In the genomic region with DNA sequence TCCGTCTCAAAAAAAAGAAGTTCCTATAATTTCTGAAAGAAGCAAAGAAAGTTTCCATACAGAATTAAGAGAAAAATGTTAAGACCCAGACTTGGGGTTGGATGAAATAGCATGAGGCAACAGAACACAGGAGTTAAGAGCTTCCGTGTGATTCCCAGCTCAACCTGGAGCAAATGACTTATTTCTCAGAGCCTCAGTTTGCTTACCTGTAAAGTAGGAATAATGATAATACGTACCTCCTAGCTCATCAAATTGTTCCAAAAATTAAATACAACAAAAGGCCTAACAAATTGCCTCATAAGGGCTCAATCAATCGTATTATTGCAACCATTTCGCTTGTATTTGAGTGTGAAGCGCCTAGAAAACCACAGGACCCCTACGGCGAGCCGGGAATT, we compare ENCODE assay signal across 8 cellular contexts. TPM values are rescaled to one million over a fixed set of nuclear protein-coding genes. Genes with fewer than 3 reads are reported as not detected.
DNase-seq lines count a peak whose midpoint lies in the region; ATAC-seq and TF ChIP-seq lines count a peak whose summit lies in the region.

No MANE protein-coding gene starts in this region.

- H3K9me3 Mint-ChIP-seq in activated T-cell treated with anti-CD3 and anti-CD28 coated beads, Interleukin-2, amount 50 U/mL, for 24 hours, result no peaks in the 10 kb centered on the region

- DNase-seq in activated T-cell treated with anti-CD3 and anti-CD28 coated beads, Interleukin-2, amount 50 U/mL, for 24 hours, result no peak
- DNase-seq in activated T-cell treated with anti-CD3 and anti-CD28 coated beads, Interleukin-2, amount 50 U/mL, for 1 hour, result no peak
- DNase-seq in astrocyte of the cerebellum (ENCODE audit: low read depth), result no peak
- no peak for DNase-seq in right lobe of liver
- DNase-seq in thyroid gland, result no peak
- no peak for DNase-seq in NCI-H446 treated with DMSO at 0.1 percent for 48 hours (lab: John Stamatoyannopoulos, UW)

- peak overlapping the region; percentile 94 for H3K27ac Mint-ChIP-seq in activated T-cell treated with anti-CD3 and anti-CD28 coated beads, Interleukin-2, amount 50 U/mL, for 24 hours

- H3K27me3 ChIP-seq in right lobe of liver (no peaks in the 10 kb centered on the region), thyroid gland (no peaks in the 10 kb centered on the region)

- TF ChIP-seq POLR2A in right lobe of liver (IDR thresholded peaks at IDR 0.05) (no peak), thyroid gland (IDR thresholded peaks at IDR 0.05) (no peak)

- no peaks in the 10 kb centered on the region for H3K9me3 ChIP-seq in right lobe of liver
- H3K9me3 ChIP-seq in thyroid gland, result no peaks in the 10 kb centered on the region

- in situ Hi-C loops in astrocyte of the cerebellum (cut with HindIII; ENCODE audit: low sequenced_read_pairs), result no loop called here

- H3K4me3 Mint-ChIP-seq in activated T-cell treated with anti-CD3 and anti-CD28 coated beads, Interleukin-2, amount 50 U/mL, for 24 hours, result peak overlapping the region; percentile 95

- H3K27ac ChIP-seq in right lobe of liver (peak overlapping the region; percentile 64 to 76 (median 67)), thyroid gland (peak overlapping the region; percentile 81 to 98 (median 86))

- ATAC-seq in right lobe of liver, result no peak
- no peak for ATAC-seq in HG02970 (IDR thresholded peaks at IDR 0.05; ENCODE audit: low FRiP score, unreplicated experiment)
- ATAC-seq in GM21529 (IDR thresholded peaks at IDR 0.05; ENCODE audit: unreplicated experiment), result no peak

- intact Hi-C loops in right lobe of liver (cut with DNase I), result no loop called here
- intact Hi-C loops in thyroid gland (cut with DNase I), result no loop called here

- peak overlapping the region; percentile 81 for H3K4me3 ChIP-seq in astrocyte of the cerebellum (ENCODE audit: low read depth, low read length)
- peak overlapping the region; percentile 89 to 97 (median 94) for H3K4me3 ChIP-seq in right lobe of liver
- peak overlapping the region; percentile 47 to 97 (median 82) for H3K4me3 ChIP-seq in thyroid gland (replicated peaks in 1 of 3)

- H3K4me1 ChIP-seq in right lobe of liver, result peaks cover 0 to 17% (median 6%) of the 10 kb centered on the region in 4 donors
- H3K4me1 ChIP-seq in thyroid gland, result peaks cover 48 to 58% of the 10 kb centered on the region in 2 donors

- H3K36me3 ChIP-seq in right lobe of liver, result no peaks in the 10 kb centered on the region
- H3K36me3 ChIP-seq in thyroid gland, result no peaks in the 10 kb centered on the region

- 5% methylated on average over 9 of the region's 9 CpGs for WGBS in right lobe of liver (ENCODE audit: insufficient coverage, low coverage, low lambda C conversion rate, missing lambda C conversion rate)
- WGBS in thyroid gland, 2 donors, result 14 to 17% methylated on average over 9 of the region's 9 CpGs

- TF ChIP-seq CTCF in astrocyte of the cerebellum (IDR thresholded peaks at IDR 0.05; ENCODE audit: low read depth, low read length, missing control alignments), result no peak
- TF ChIP-seq CTCF in right lobe of liver (IDR thresholded peaks at IDR 0.05), result no peak
- no peak for TF ChIP-seq CTCF in thyroid gland (IDR thresholded peaks at IDR 0.05)

- H3K36me3 Mint-ChIP-seq in activated T-cell treated with anti-CD3 and anti-CD28 coated beads, Interleukin-2, amount 50 U/mL, for 24 hours (ENCODE audit: low read depth), result peaks cover 27% of the 10 kb centered on the region

- no peaks in the 10 kb centered on the region for H3K27me3 Mint-ChIP-seq in activated T-cell treated with anti-CD3 and anti-CD28 coated beads, Interleukin-2, amount 50 U/mL, for 24 hours

- peaks cover 38% of the 10 kb centered on the region for H3K4me1 Mint-ChIP-seq in activated T-cell treated with anti-CD3 and anti-CD28 coated beads, Interleukin-2, amount 50 U/mL, for 24 hours (ENCODE audit: low read depth)

RNA-seq across cellular contexts. Expression of gene GPR107, which starts 0.6 kb away (rescaled TPM):
- total RNA-seq in right lobe of liver (10 to 100 TPM; 12.6 to 18.2 (median 14.5) TPM), thyroid gland (10 to 100 TPM; 43.5 to 65.6 (median 58.7) TPM)

RNA-seq across cellular contexts. Expression of gene FNBP1, which starts 10.1 kb away (rescaled TPM):
- 10 to 100 TPM; 11.7 to 27.1 (median 15.9) TPM for total RNA-seq in right lobe of liver
- total RNA-seq in thyroid gland, result 10 to 100 TPM; 55.8 to 78.5 (median 76.0) TPM
